In genomic region chr17:82429824-82430223, GRCh38 we compare ENCODE assay signal across 21 cellular contexts. TPM values are rescaled to one million over a fixed set of nuclear protein-coding genes. Genes with fewer than 3 reads are reported as not detected.
A peak's percentile ranks its signal among the peaks of the same experiment; 100 is the strongest.
DNase-seq lines count a peak whose midpoint lies in the region; ATAC-seq lines count a peak whose summit lies in the region.
"Had no signal": no experiment of that assay in that cellular context is flagged by ENCODE, and none has a peak within 500 bp of the region (broad histone marks: within the 10 kb centered on the region; RNA-seq: fewer than 3 reads in every experiment).

No MANE protein-coding gene starts in this region.

- no peak overlapping the region for H3K27ac ChIP-seq in Karpas-422 (ENCODE audit: low read length)
- H3K27ac ChIP-seq: uterus had no signal

- intact Hi-C loops in activated naive CD4-positive, alpha-beta T cell treated with anti-CD3 and anti-CD28 coated beads for 36 hours (cut with micrococcal nuclease) = no loop called here

- H3K4me1 ChIP-seq in Karpas-422 (ENCODE audit: low read length) = peaks cover 15% of the 10 kb centered on the region
- H3K4me1 ChIP-seq: uterus had no signal

- ATAC-seq in esophagus mucosa = peak; percentile 36
- ATAC-seq in stimulated activated effector memory CD8-positive, alpha-beta T cell treated with anti-CD3 and anti-CD28 coated beads, Interleukin-12 subunit alpha, Interleukin-12 subunit beta, amount 100 ng/mL, for 72 hours = peak; percentile 39
- ATAC-seq: left cardiac atrium, sciatic nerve had no signal

- DNase-seq in activated naive CD4-positive, alpha-beta T cell treated with anti-CD3 and anti-CD28 coated beads, Interleukin-2, amount 10 ng/mL, durations not matched to agents 7 days and 5 days = no peak
- no peak for DNase-seq in activated naive CD4-positive, alpha-beta T cell treated with anti-CD3 and anti-CD28 coated beads for 36 hours
- DNase-seq in stimulated activated effector memory CD8-positive, alpha-beta T cell treated with anti-CD3 and anti-CD28 coated beads, Interleukin-12 subunit alpha, Interleukin-12 subunit beta, amount 100 ng/mL, for 72 hours (ENCODE audit: low spot score in 2 of 2) = no peak
- DNase-seq in Karpas-422 = no peak
- DNase-seq in SIG-M5 (lab: John Stamatoyannopoulos, UW) = no peak
- no peak for DNase-seq in DMS114 treated with DMSO at 0.1 percent for 48 hours (lab: John Stamatoyannopoulos, UW; ENCODE audit: unreplicated experiment)
- DNase-seq: activated CD4-positive, CD25-positive, alpha-beta regulatory T cell; cortex of kidney; foreskin fibroblast; left cardiac atrium; midbrain; NCI-H1048; NCI-H526; SHP77 treated with DMSO at 0.1 percent for 48 hours; uterus had no signal

- no peaks in the 10 kb centered on the region for H3K27me3 Mint-ChIP-seq in activated naive CD4-positive, alpha-beta T cell treated with anti-CD3 and anti-CD28 coated beads, Interleukin-2, amount 10 ng/mL, durations not matched to agents 7 days and 5 days
- no peaks in the 10 kb centered on the region for H3K27me3 Mint-ChIP-seq in activated naive CD4-positive, alpha-beta T cell treated with anti-CD3 and anti-CD28 coated beads for 36 hours (ENCODE audit: low read depth)
- H3K27me3 Mint-ChIP-seq in IgD-negative memory B cell = no peaks in the 10 kb centered on the region

- CTCF ChIA-PET in activated naive CD4-positive, alpha-beta T cell treated with anti-CD3 and anti-CD28 coated beads, Interleukin-2, amount 10 ng/mL, durations not matched to agents 7 days and 5 days (lab: Charles Lee) = no interaction called here
- CTCF ChIA-PET in activated naive CD4-positive, alpha-beta T cell treated with anti-CD3 and anti-CD28 coated beads for 36 hours (lab: Charles Lee) = no interaction called here

- no peak overlapping the region for H3K4me3 ChIP-seq in Karpas-422 (ENCODE audit: low read length)
- H3K4me3 ChIP-seq: uterus had no signal

- H3K27ac Mint-ChIP-seq in activated naive CD4-positive, alpha-beta T cell treated with anti-CD3 and anti-CD28 coated beads, Interleukin-2, amount 10 ng/mL, durations not matched to agents 7 days and 5 days = peak overlapping the region; percentile 51
- no peak overlapping the region for H3K27ac Mint-ChIP-seq in activated naive CD4-positive, alpha-beta T cell treated with anti-CD3 and anti-CD28 coated beads for 36 hours
- peak overlapping the region; percentile 73 to 98 (median 87) for H3K27ac Mint-ChIP-seq in IgD-negative memory B cell
- peak overlapping the region; percentile 86 for H3K27ac Mint-ChIP-seq in stimulated activated effector memory CD8-positive, alpha-beta T cell treated with anti-CD3 and anti-CD28 coated beads, Interleukin-12 subunit alpha, Interleukin-12 subunit beta, amount 100 ng/mL, for 72 hours

- H4K20me1 ChIP-seq in Karpas-422 (ENCODE audit: insufficient read depth, low read depth, low read length) = no peaks in the 10 kb centered on the region

- no peak overlapping the region for H3K4me3 Mint-ChIP-seq in activated naive CD4-positive, alpha-beta T cell treated with anti-CD3 and anti-CD28 coated beads, Interleukin-2, amount 10 ng/mL, durations not matched to agents 7 days and 5 days
- no peak overlapping the region for H3K4me3 Mint-ChIP-seq in activated naive CD4-positive, alpha-beta T cell treated with anti-CD3 and anti-CD28 coated beads for 36 hours
- peak overlapping the region; percentile 86 to 95 (median 89) for H3K4me3 Mint-ChIP-seq in IgD-negative memory B cell
- peak overlapping the region; percentile 46 for H3K4me3 Mint-ChIP-seq in stimulated activated effector memory CD8-positive, alpha-beta T cell treated with anti-CD3 and anti-CD28 coated beads, Interleukin-12 subunit alpha, Interleukin-12 subunit beta, amount 100 ng/mL, for 72 hours

- H3K27me3 ChIP-seq in Karpas-422 (ENCODE audit: low read length) = no peaks in the 10 kb centered on the region
- H3K27me3 ChIP-seq: uterus had no signal

- H3K79me2 ChIP-seq in Karpas-422 (ENCODE audit: low read length) = no peaks in the 10 kb centered on the region

- H3K9ac ChIP-seq in Karpas-422 (ENCODE audit: low read length) = no peak overlapping the region

- H3K9me3 ChIP-seq in Karpas-422 (ENCODE audit: low read length) = no peaks in the 10 kb centered on the region
- H3K9me3 ChIP-seq: uterus had no signal

- no peaks in the 10 kb centered on the region for H3K9me2 ChIP-seq in Karpas-422 (replicated peaks; ENCODE audit: insufficient read depth, low read length)

- H3K9me3 Mint-ChIP-seq in activated naive CD4-positive, alpha-beta T cell treated with anti-CD3 and anti-CD28 coated beads, Interleukin-2, amount 10 ng/mL, durations not matched to agents 7 days and 5 days = no peaks in the 10 kb centered on the region
- no peaks in the 10 kb centered on the region for H3K9me3 Mint-ChIP-seq in activated naive CD4-positive, alpha-beta T cell treated with anti-CD3 and anti-CD28 coated beads for 36 hours
- H3K9me3 Mint-ChIP-seq in IgD-negative memory B cell = no peaks in the 10 kb centered on the region
- no peaks in the 10 kb centered on the region for H3K9me3 Mint-ChIP-seq in stimulated activated effector memory CD8-positive, alpha-beta T cell treated with anti-CD3 and anti-CD28 coated beads, Interleukin-12 subunit alpha, Interleukin-12 subunit beta, amount 100 ng/mL, for 72 hours

- H2AFZ ChIP-seq in Karpas-422 (ENCODE audit: low read length) = no peak overlapping the region

- H3K36me3 ChIP-seq in Karpas-422 (ENCODE audit: insufficient read depth, low read length) = no peaks in the 10 kb centered on the region
- H3K36me3 ChIP-seq: uterus had no signal

- peaks cover 39% of the 10 kb centered on the region for H3K4me1 Mint-ChIP-seq in activated naive CD4-positive, alpha-beta T cell treated with anti-CD3 and anti-CD28 coated beads, Interleukin-2, amount 10 ng/mL, durations not matched to agents 7 days and 5 days
- peaks cover 7% of the 10 kb centered on the region for H3K4me1 Mint-ChIP-seq in activated naive CD4-positive, alpha-beta T cell treated with anti-CD3 and anti-CD28 coated beads for 36 hours (ENCODE audit: low read depth)
- H3K4me1 Mint-ChIP-seq in IgD-negative memory B cell = peaks cover 22 to 25% (median 24%) of the 10 kb centered on the region in 3 donors
- peaks cover 31% of the 10 kb centered on the region for H3K4me1 Mint-ChIP-seq in stimulated activated effector memory CD8-positive, alpha-beta T cell treated with anti-CD3 and anti-CD28 coated beads, Interleukin-12 subunit alpha, Interleukin-12 subunit beta, amount 100 ng/mL, for 72 hours

- H3K36me3 Mint-ChIP-seq in activated naive CD4-positive, alpha-beta T cell treated with anti-CD3 and anti-CD28 coated beads, Interleukin-2, amount 10 ng/mL, durations not matched to agents 7 days and 5 days = peaks cover 20% of the 10 kb centered on the region
- H3K36me3 Mint-ChIP-seq in activated naive CD4-positive, alpha-beta T cell treated with anti-CD3 and anti-CD28 coated beads for 36 hours (ENCODE audit: low read depth) = peaks cover 4% of the 10 kb centered on the region
- H3K36me3 Mint-ChIP-seq in IgD-negative memory B cell = peaks cover 3% of the 10 kb centered on the region
- H3K36me3 Mint-ChIP-seq in stimulated activated effector memory CD8-positive, alpha-beta T cell treated with anti-CD3 and anti-CD28 coated beads, Interleukin-12 subunit alpha, Interleukin-12 subunit beta, amount 100 ng/mL, for 72 hours = peaks cover 20% of the 10 kb centered on the region

- H3K4me2 ChIP-seq in Karpas-422 (ENCODE audit: low read depth, low read length, poor library complexity, severe bottlenecking) = no peak overlapping the region

RNA-seq across cellular contexts. Expression of gene OGFOD3, which starts 11.4 kb away (rescaled TPM):
- total RNA-seq in activated naive CD4-positive, alpha-beta T cell treated with anti-CD3 and anti-CD28 coated beads for 36 hours = 10 to 100 TPM; 31.1 to 32.9 TPM
- 33.2 TPM for polyA plus RNA-seq in IgD-negative memory B cell
- 20.7 TPM for total RNA-seq in esophagus mucosa
- 14.8 and 17.9 TPM in 2 replicates for total RNA-seq in Karpas-422 (2014; rRNA removed; shearing (Covaris generic); ENCODE audit: low replicate concordance)

RNA-seq across cellular contexts. Expression of gene HEXD, which starts 11.7 kb away (rescaled TPM):
- total RNA-seq in activated naive CD4-positive, alpha-beta T cell treated with anti-CD3 and anti-CD28 coated beads for 36 hours = 10 to 100 TPM; 22.4 to 26.3 TPM
- 23.2 TPM for polyA plus RNA-seq in IgD-negative memory B cell
- total RNA-seq in esophagus mucosa = 9.8 TPM
- 21.7 and 55.7 TPM in 2 replicates for total RNA-seq in Karpas-422 (2014; rRNA removed; shearing (Covaris generic); ENCODE audit: low replicate concordance)

RNA-seq across cellular contexts. Expression of gene CYBC1, which starts 20.7 kb away (rescaled TPM):
- total RNA-seq in activated naive CD4-positive, alpha-beta T cell treated with anti-CD3 and anti-CD28 coated beads for 36 hours = 100 to 1,000 TPM; 292 to 294 TPM
- polyA plus RNA-seq in IgD-negative memory B cell = 266 TPM
- total RNA-seq in esophagus mucosa = 43.5 TPM
- total RNA-seq in Karpas-422 (2014; rRNA removed; shearing (Covaris generic); ENCODE audit: low replicate concordance) = 92.4 and 147 TPM in 2 replicates

RNA-seq across cellular contexts. Expression of gene NARF, which starts 28.7 kb away (rescaled TPM):
- 10 to 100 TPM; 64.2 to 69.3 TPM for total RNA-seq in activated naive CD4-positive, alpha-beta T cell treated with anti-CD3 and anti-CD28 coated beads for 36 hours
- polyA plus RNA-seq in IgD-negative memory B cell = 76.2 TPM
- total RNA-seq in esophagus mucosa = 38.3 TPM
- 43.3 and 53.5 TPM in 2 replicates for total RNA-seq in Karpas-422 (2014; rRNA removed; shearing (Covaris generic); ENCODE audit: low replicate concordance)

RNA-seq across cellular contexts. Expression of gene UTS2R, which starts 58.3 kb away (rescaled TPM):
- total RNA-seq in activated naive CD4-positive, alpha-beta T cell treated with anti-CD3 and anti-CD28 coated beads for 36 hours = not detected
- not detected for polyA plus RNA-seq in IgD-negative memory B cell
- not detected for total RNA-seq in esophagus mucosa
- not detected in 2 replicates for total RNA-seq in Karpas-422 (2014; rRNA removed; shearing (Covaris generic); ENCODE audit: low replicate concordance)
- total RNA-seq: endothelial cell of umbilical vein, H4, omental fat pad, sciatic nerve, uterus had no signal
- polyA plus RNA-seq: endothelial cell of umbilical vein had no signal

Comparison
In these comparisons a context has a peak if more than half of its experiments do, and no peak if none do; other contexts are left out.
1. H3K4me3 Mint-ChIP-seq: peak in IgD-negative memory B cell (4 of 4) and stimulated activated effector memory CD8-positive, alpha-beta T cell treated with anti-CD3 and anti-CD28 coated beads, Interleukin-12 subunit alpha, Interleukin-12 subunit beta, amount 100 ng/mL, for 72 hours (single experiment); none in activated naive CD4-positive, alpha-beta T cell treated with anti-CD3 and anti-CD28 coated beads, Interleukin-2, amount 10 ng/mL, durations not matched to agents 7 days and 5 days (single experiment) and activated naive CD4-positive, alpha-beta T cell treated with anti-CD3 and anti-CD28 coated beads for 36 hours (single experiment).